In the genomic region with DNA sequence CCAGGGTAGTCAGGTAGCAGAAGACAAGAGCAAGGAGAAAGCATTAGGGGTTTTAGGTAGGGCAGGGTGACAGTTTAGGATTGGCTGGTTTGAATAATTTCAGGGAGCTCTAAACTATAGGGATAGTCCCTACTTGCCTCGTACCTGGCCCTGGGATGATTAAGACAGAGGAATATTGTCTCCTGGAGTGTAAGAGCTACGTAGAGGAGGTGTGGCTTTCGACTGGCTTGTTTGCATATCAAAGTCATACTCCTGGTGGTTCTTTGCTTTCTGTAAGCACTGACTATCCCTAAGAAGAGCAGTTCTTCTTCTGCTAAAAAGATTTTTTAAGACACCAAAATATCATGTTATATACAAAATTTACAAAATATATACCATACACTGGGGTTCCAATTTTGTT, we compare ENCODE assay signal across 17 cellular contexts.
DNase-seq lines count a peak whose midpoint lies in the region; TF ChIP-seq lines count a peak whose summit lies in the region.
"Had no signal": no experiment of that assay in that cellular context is flagged by ENCODE, and none has a peak within 500 bp of the region (broad histone marks: within the 10 kb centered on the region; RNA-seq: fewer than 3 reads in every experiment).

No MANE protein-coding gene starts in this region.

- no peaks in the 10 kb centered on the region for H3F3A ChIP-seq in Loucy (ENCODE audit: low read depth)

- H3K9me3 Mint-ChIP-seq in endodermal cell, result no peaks in the 10 kb centered on the region

- no peak for DNase-seq in endodermal cell
- peak; percentile 10 for DNase-seq in iPS-NIHi7 (ENCODE audit: extremely low spot score)
- no peak for DNase-seq in NOMO-1 treated with dmso at 0.1 percent for 144 hours (lab: John Stamatoyannopoulos, UW; ENCODE audit: unreplicated experiment)
- no peak for DNase-seq in stimulated activated CD4-positive, alpha-beta T cell treated with anti-CD3 and anti-CD28 coated beads, Interleukin-4, amount 100 ng/mL, for 1 hour
- DNase-seq in activated effector memory CD4-positive, alpha-beta T cell treated with anti-CD3 and anti-CD28 coated beads, Interleukin-2, amount 50 U/mL, for 16 hours, result no peak
- DNase-seq: Caco-2; CD4-positive, CD25-positive, alpha-beta regulatory T cell; CD8-positive, alpha-beta T cell; DMS153; DND-41; GM23248; HFFc6 had no signal

- H3K36me3 Mint-ChIP-seq in endodermal cell (ENCODE audit: low read depth), result no peaks in the 10 kb centered on the region
- H3K36me3 Mint-ChIP-seq: CD4-positive, CD25-positive, alpha-beta regulatory T cell; CD8-positive, alpha-beta T cell had no signal

- H3K4me3 Mint-ChIP-seq in endodermal cell, result no peak overlapping the region
- H3K4me3 Mint-ChIP-seq: B cell; CD4-positive, CD25-positive, alpha-beta regulatory T cell; CD8-positive, alpha-beta T cell; HFFc6 had no signal

- H3K9ac ChIP-seq in Loucy (ENCODE audit: low read depth, low read length, poor library complexity, severe bottlenecking) (no peak overlapping the region), endodermal cell (ENCODE audit: extremely low read depth, low read length, poor library complexity, severe bottlenecking) (no peak overlapping the region)
- H3K9ac ChIP-seq: BLaER1, GM23248 had no signal

- H3K4me2 ChIP-seq in Loucy (ENCODE audit: low read depth, low read length, poor library complexity, severe bottlenecking), result peak overlapping the region; percentile 25
- H3K4me2 ChIP-seq: BLaER1 had no signal

- H3K79me2 ChIP-seq in Loucy (ENCODE audit: insufficient read depth, low read length), result no peaks in the 10 kb centered on the region

- TF ChIP-seq CTCF in Loucy (conservative IDR thresholded peaks at IDR 0.05; ENCODE audit: low read length) (no peak), endodermal cell (conservative IDR thresholded peaks at IDR 0.05) (no peak)

- H3K4me1 ChIP-seq in Loucy (ENCODE audit: insufficient read depth, low read length, poor library complexity, severe bottlenecking) (peaks cover 10% of the 10 kb centered on the region), endodermal cell (ENCODE audit: control insufficient read depth, insufficient read depth, low read length) (no peaks in the 10 kb centered on the region)
- H3K4me1 ChIP-seq: BLaER1, Caco-2, HAP-1 had no signal

- H3K4me1 Mint-ChIP-seq in endodermal cell, result peaks cover 4% of the 10 kb centered on the region
- H3K4me1 Mint-ChIP-seq: B cell; CD4-positive, CD25-positive, alpha-beta regulatory T cell had no signal

- H3K27me3 ChIP-seq in Loucy (ENCODE audit: insufficient read depth, low read length, poor library complexity, severe bottlenecking), result no peaks in the 10 kb centered on the region
- no peaks in the 10 kb centered on the region for H3K27me3 ChIP-seq in endodermal cell (ENCODE audit: control insufficient read depth, insufficient read depth, low read length, poor library complexity, severe bottlenecking)
- H3K27me3 ChIP-seq: BLaER1 had no signal

- H3K27ac Mint-ChIP-seq in endodermal cell, result peak overlapping the region; percentile 6
- H3K27ac Mint-ChIP-seq: B cell; CD4-positive, CD25-positive, alpha-beta regulatory T cell; CD8-positive, alpha-beta T cell; HFFc6 had no signal

- H3K27me3 Mint-ChIP-seq in endodermal cell (ENCODE audit: insufficient read depth), result no peaks in the 10 kb centered on the region
- H3K27me3 Mint-ChIP-seq: B cell; CD4-positive, CD25-positive, alpha-beta regulatory T cell had no signal

- H2AFZ ChIP-seq in Loucy (ENCODE audit: low read length), result 0 out of 2 replicates have a peak overlapping the region, but pooled peaks have one; percentile 25
- H2AFZ ChIP-seq: GM23248 had no signal

- H3K27ac ChIP-seq in endodermal cell (ENCODE audit: low read depth, low read length), result no peak overlapping the region
- H3K27ac ChIP-seq: BLaER1, C4-2B, GM23248 had no signal

- H3K4me3 ChIP-seq in Loucy (ENCODE audit: low read length, poor library complexity, severe bottlenecking) (no peak overlapping the region), endodermal cell (ENCODE audit: low read length) (no peak overlapping the region)
- H3K4me3 ChIP-seq: BLaER1, GM23248, HAP-1 had no signal

- WGBS in endodermal cell (ENCODE audit: insufficient coverage in 1 of 2, insufficient read length in 1 of 2), 2 experiments, result 50 to 77% methylated on average over 2 to 3 of the region's 3 CpGs

- no peaks in the 10 kb centered on the region for H3K36me3 ChIP-seq in Loucy (ENCODE audit: insufficient read depth, low read length)
- no peaks in the 10 kb centered on the region for H3K36me3 ChIP-seq in endodermal cell (ENCODE audit: control insufficient read depth, insufficient read depth, low read length)
- H3K36me3 ChIP-seq: BLaER1, HAP-1 had no signal

- H3K9me3 ChIP-seq in Loucy (ENCODE audit: insufficient read depth, low read depth, low read length) (no peaks in the 10 kb centered on the region; the same call in 1 of the 2 replicates), endodermal cell (ENCODE audit: control insufficient read depth, low read length) (peaks cover 4% of the 10 kb centered on the region)
- H3K9me3 ChIP-seq: BLaER1, Caco-2, HAP-1 had no signal

- H4K20me1 ChIP-seq in Loucy (ENCODE audit: insufficient read depth, low read length, poor library complexity, severe bottlenecking), result no peaks in the 10 kb centered on the region
- H4K20me1 ChIP-seq: BLaER1 had no signal

- H3K9me2 ChIP-seq in Loucy (replicated peaks; ENCODE audit: low read depth, low read length), result no peaks in the 10 kb centered on the region
